Comparison of ENCODE assay signal across 8 cellular contexts in the genomic region with DNA sequence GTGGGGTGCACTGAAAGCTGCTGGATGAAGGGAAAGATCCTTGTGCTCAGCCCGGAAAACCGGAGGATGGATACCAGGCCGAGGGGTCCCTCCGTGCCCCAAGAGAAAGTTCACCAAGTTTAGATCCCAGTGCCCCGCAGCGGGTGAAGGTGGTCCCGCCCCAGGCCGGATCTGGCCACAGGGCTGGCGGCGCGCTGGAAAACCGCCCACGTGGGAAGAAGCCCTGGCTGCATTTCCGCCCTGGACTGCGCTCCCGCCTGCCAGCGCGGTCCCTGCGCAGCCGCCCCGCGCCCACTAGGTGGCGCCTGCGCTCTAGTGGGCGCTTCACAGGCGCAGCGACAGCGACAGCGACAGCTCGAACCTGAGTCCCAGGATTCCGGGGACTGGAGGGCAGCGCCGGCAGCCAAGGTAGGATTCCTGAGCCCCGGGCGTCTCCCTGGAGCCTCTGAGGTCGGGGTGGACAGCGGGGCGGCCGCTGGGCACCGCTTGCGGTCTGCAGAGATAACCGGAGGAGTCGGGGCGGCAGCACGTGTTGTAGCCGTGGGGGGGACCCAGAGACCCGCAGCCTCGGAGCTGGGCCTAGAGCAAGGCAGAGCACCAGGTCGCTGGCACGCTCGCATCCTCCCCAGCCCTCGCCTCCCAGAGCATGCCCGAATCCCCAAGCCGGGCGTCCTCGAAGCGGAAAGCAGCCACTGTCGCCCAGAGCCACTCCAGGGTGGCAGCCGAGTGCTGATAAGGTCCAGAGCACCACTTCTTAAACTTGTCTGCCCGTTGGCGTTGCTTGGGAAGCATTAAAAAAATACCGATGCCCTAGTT. TPM values are rescaled to one million over a fixed set of nuclear protein-coding genes. Genes with fewer than 3 reads are reported as not detected.
DNase-seq lines count a peak whose midpoint lies in the region; ATAC-seq and TF ChIP-seq lines count a peak whose summit lies in the region.

A gene with protein sequence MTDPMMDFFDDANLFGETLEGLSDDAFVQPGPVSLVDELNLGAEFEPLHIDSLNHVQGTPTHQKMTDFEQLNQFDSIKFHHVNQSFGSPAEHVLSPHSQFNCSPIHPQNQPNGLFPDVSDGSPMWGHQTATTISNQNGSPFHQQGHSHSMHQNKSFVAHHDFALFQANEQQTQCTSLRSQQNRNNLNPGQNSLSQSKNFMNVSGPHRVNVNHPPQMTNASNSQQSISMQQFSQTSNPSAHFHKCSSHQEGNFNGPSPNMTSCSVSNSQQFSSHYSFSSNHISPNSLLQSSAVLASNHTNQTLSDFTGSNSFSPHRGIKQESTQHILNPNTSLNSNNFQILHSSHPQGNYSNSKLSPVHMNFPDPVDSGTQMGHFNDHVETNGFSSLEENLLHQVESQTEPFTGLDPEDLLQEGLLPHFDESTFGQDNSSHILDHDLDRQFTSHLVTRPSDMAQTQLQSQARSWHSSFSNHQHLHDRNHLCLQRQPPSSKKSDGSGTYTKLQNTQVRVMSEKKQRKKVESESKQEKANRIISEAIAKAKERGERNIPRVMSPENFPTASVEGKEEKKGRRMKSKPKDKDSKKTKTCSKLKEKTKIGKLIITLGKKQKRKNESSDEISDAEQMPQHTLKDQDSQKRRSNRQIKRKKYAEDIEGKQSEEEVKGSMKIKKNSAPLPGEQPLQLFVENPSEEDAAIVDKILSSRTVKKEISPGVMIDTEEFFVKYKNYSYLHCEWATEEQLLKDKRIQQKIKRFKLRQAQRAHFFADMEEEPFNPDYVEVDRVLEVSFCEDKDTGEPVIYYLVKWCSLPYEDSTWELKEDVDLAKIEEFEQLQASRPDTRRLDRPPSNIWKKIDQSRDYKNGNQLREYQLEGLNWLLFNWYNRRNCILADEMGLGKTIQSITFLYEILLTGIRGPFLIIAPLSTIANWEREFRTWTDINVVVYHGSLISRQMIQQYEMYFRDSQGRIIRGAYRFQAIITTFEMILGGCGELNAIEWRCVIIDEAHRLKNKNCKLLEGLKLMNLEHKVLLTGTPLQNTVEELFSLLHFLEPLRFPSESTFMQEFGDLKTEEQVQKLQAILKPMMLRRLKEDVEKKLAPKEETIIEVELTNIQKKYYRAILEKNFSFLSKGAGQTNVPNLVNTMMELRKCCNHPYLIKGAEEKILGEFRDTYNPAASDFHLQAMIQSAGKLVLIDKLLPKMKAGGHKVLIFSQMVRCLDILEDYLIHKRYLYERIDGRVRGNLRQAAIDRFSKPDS (N-terminal part only) (plus strand): TSS at position 322 of the 816 bp plus-strand sequence. CDS start 101,099 bp downstream, outside the sequence.

- H4K20me1 ChIP-seq in mammary epithelial cell (ENCODE audit: insufficient read depth, low read length) = no peaks in the 10 kb centered on the region

- H3K27ac ChIP-seq in AG04450 (ENCODE audit: low read depth, low read length) (peak within 1 kb of the TSS; percentile 89), mammary epithelial cell (ENCODE audit: insufficient read depth, low read depth, low read length) (peak within 1 kb of the TSS; percentile 54)

- H3K27me3 ChIP-seq in AG04450 (ENCODE audit: control insufficient read depth, insufficient read depth, low read length) (no peaks in the 10 kb centered on the region), mammary epithelial cell (ENCODE audit: insufficient read depth, low read length) (no peaks in the 10 kb centered on the region)

- peaks cover 47% of the 10 kb centered on the region for H3K79me2 ChIP-seq in mammary epithelial cell (ENCODE audit: insufficient read depth, low read length)

- intact Hi-C loops in mammary epithelial cell (cut with micrococcal nuclease) = loop anchor here (1.0 to 10.0 kb wide), 9 partner anchors 25 to 360 kb away; no protein-coding TSS in a partner anchor

- H3K9ac ChIP-seq in mammary epithelial cell (ENCODE audit: insufficient read depth, low read length) = peak within 1 kb of the TSS; percentile 58

- H2AFZ ChIP-seq in mammary epithelial cell (ENCODE audit: low read depth, low read length) = peak within 1 kb of the TSS; percentile 86

- H3K36me3 ChIP-seq in mammary epithelial cell (ENCODE audit: insufficient read depth, low read length) = no peaks in the 10 kb centered on the region

- dilution Hi-C loops in mammary epithelial cell (cut with HindIII; ENCODE audit: low sequenced_read_pairs) = loop anchor here (5.0 kb wide), 1 partner anchor 82 kb away; no protein-coding TSS in a partner anchor

- H3K4me1 ChIP-seq in mammary epithelial cell (ENCODE audit: insufficient read depth, low read length) = peaks cover 24% of the 10 kb centered on the region

- peak; percentile 55 for DNase-seq in AG04450 (ENCODE audit: low read depth, low spot score)
- DNase-seq in NCI-H2196 treated with DMSO at 0.1 percent for 48 hours (lab: John Stamatoyannopoulos, UW; ENCODE audit: unreplicated experiment) = peak; percentile 58
- DNase-seq in mammary epithelial cell = peak; percentile 83
- peak; percentile 92 for DNase-seq in iPS-NIHi7 (ENCODE audit: extremely low spot score)
- peak; percentile 65 for DNase-seq in smooth muscle cell of the brain vasculature (ENCODE audit: low read depth, low spot score)

- no peaks in the 10 kb centered on the region; the same call in 1 of the 2 replicates for H3K9me3 ChIP-seq in AG04450 (ENCODE audit: control insufficient read depth, insufficient read depth, low read length)
- no peaks in the 10 kb centered on the region for H3K9me3 ChIP-seq in mammary epithelial cell (replicated peaks; ENCODE audit: insufficient read depth, low read length)

- BruUV-seq in mammary epithelial cell (replicated peaks; lab: Mats Ljungman, UMichigan) = no TSS peak

- peak; percentile 46 for ATAC-seq in GM18870 (IDR thresholded peaks at IDR 0.05; ENCODE audit: unreplicated experiment)
- peak; percentile 69 for ATAC-seq in HG03139 (IDR thresholded peaks at IDR 0.05; ENCODE audit: unreplicated experiment)

- POLR2A ChIA-PET in AG04450 (lab: Yijun Ruan, JAX) = interaction anchor here (0.7 to 1.9 kb wide), 5 partner anchors 44 to 209 kb away, joined by 3 to 13 read pairs (median 4); no protein-coding TSS in a partner anchor

- TF ChIP-seq CTCF in AG04450 (IDR thresholded peaks at IDR 0.05; ENCODE audit: low read depth, low read length) = peak; percentile 98
- TF ChIP-seq CTCF in WI38 (IDR thresholded peaks at IDR 0.05; ENCODE audit: low read depth, low read length) = peak; percentile 96
- peak; percentile 82 to 99 for TF ChIP-seq CTCF in mammary epithelial cell (conservative IDR thresholded peaks at IDR 0.05 in 1 of 2, IDR thresholded peaks at IDR 0.05 in 1 of 2; ENCODE audit: extremely low read depth in 1 of 2, insufficient read depth in 1 of 2, low read depth in 1 of 2, low read length in 2 of 2)

- in situ Hi-C loops in mammary epithelial cell (cut with MboI; ENCODE audit: low sequenced_read_pairs in 2 of 2) = loop anchor here (10.0 to 25.0 kb wide), 3 partner anchors 70 to 157 kb away; no protein-coding TSS in a partner anchor

- under 1% methylated on average over 36 of the region's 62 CpGs for WGBS in mammary epithelial cell (ENCODE audit: low coverage, missing lambda C conversion rate)

- peak within 1 kb of the TSS; percentile 87 for H3K4me3 ChIP-seq in AG04450 (ENCODE audit: low read depth, low read length)
- peak within 1 kb of the TSS; percentile 74 for H3K4me3 ChIP-seq in WI38 (ENCODE audit: low read depth, low read length)
- peak within 1 kb of the TSS; percentile 46 to 82 (median 72) for H3K4me3 ChIP-seq in mammary epithelial cell (replicated peaks in 1 of 3; ENCODE audit: insufficient read depth in 1 of 3, low read depth in 2 of 3, low read length in 3 of 3)

- CTCF ChIA-PET in AG04450 (lab: Charles Lee) = interaction anchor here (0.6 to 4.6 kb wide), 27 partner anchors 11 to 229 kb away, joined by 3 to 36 read pairs (median 5); no protein-coding TSS in a partner anchor
- CTCF ChIA-PET in mammary epithelial cell (lab: Charles Lee; ENCODE audit: low non-redundant PET) = interaction anchor here (0.6 kb wide), 1 partner anchor 248 kb away, joined by 9 read pairs; no protein-coding TSS in a partner anchor

- H3K4me2 ChIP-seq in mammary epithelial cell (ENCODE audit: insufficient read depth, low read depth, low read length) = peak within 1 kb of the TSS; percentile 83

RNA-seq across cellular contexts. Expression of the gene that starts here (rescaled TPM):
- polyA plus RNA-seq in AG04450 (2011; rRNA removed) (27.9 and 42.6 TPM in 2 replicates), mammary epithelial cell (16.0 TPM)
- 55.4 and 114 TPM in 2 replicates for polyA minus RNA-seq in AG04450 (2011; rRNA and poly(A)+ RNA removed)
- total RNA-seq in mammary epithelial cell = 10 to 100 TPM; 49.2 to 53.2 TPM
- 30.2 TPM for polyA minus RNA-seq in mammary epithelial cell

Comparison
In these comparisons a context has a peak if more than half of its experiments do, and no peak if none do; other contexts are left out.
1. Peak in every context shown above with its lines: DNase-seq, ATAC-seq, H3K4me3 ChIP-seq and H3K27ac ChIP-seq.